In genomic region chr6:26233608-26234420, GRCh38 we compare ENCODE assay signal across 8 cellular contexts.
DNase-seq lines count a peak whose midpoint lies in the region; ATAC-seq and TF ChIP-seq lines count a peak whose summit lies in the region.

No MANE protein-coding gene starts in this region.

- peaks cover 7% of the 10 kb centered on the region for H3K4me1 Mint-ChIP-seq in nephron

- H3K27ac Mint-ChIP-seq in nephron, result peak overlapping the region; percentile 86 to 95 (median 90)

- TF ChIP-seq CTCF in GM12865 (IDR thresholded peaks at IDR 0.05; ENCODE audit: insufficient read depth, low read depth, low read length, missing control alignments) (no peak), fibroblast of lung (conservative IDR thresholded peaks at IDR 0.05 in 1 of 2, IDR thresholded peaks at IDR 0.05 in 1 of 2; ENCODE audit: low read depth in 1 of 2, low read length in 2 of 2) (no peak), nephron (IDR thresholded peaks at IDR 0.05; ENCODE audit: unreplicated experiment in 3 of 3) (no peak), tibial artery (IDR thresholded peaks at IDR 0.05) (no peak)

- DNase-seq in GM12865 (ENCODE audit: low read depth) (peak; percentile 94), NCI-H748 treated with DMSO at 0.1 percent for 48 hours (lab: John Stamatoyannopoulos, UW) (peak; percentile 81), activated T-cell treated with anti-CD3 and anti-CD28 coated beads for 4 hours (peak; percentile 41), fibroblast of lung (ENCODE audit: low read depth in 2 of 2) (peak; percentile 69 to 70), tibial artery (peak in 1 of 2 donors; percentile 73), NCI-H524 treated with DMSO at 0.1 percent for 48 hours (lab: John Stamatoyannopoulos, UW) (no peak)

- H3K9me3 ChIP-seq in fibroblast of lung (ENCODE audit: control insufficient read depth, insufficient read depth, low read depth, low read length) (no peaks in the 10 kb centered on the region), tibial artery (no peaks in the 10 kb centered on the region)

- H3K9ac ChIP-seq in fibroblast of lung (ENCODE audit: insufficient read depth, low read length), result no peak overlapping the region

- ATAC-seq in HG02610 (IDR thresholded peaks at IDR 0.05; ENCODE audit: unreplicated experiment), result peak; percentile 37

- H4K20me1 ChIP-seq in fibroblast of lung (ENCODE audit: control insufficient read depth, extremely low read depth, insufficient read depth, low read length), result no peaks in the 10 kb centered on the region

- H3K4me3 ChIP-seq in GM12865 (ENCODE audit: low read depth, low read length) (peak overlapping the region; percentile 66), fibroblast of lung (replicated peaks in 1 of 4; ENCODE audit: control extremely low read depth in 1 of 4, insufficient read depth in 1 of 4, low read depth in 3 of 4, low read length in 4 of 4) (peak overlapping the region; percentile 50 to 83 (median 60)), tibial artery (peak overlapping the region; percentile 58 to 62)

- intact Hi-C loops in tibial artery (cut with DNase I; ENCODE audit: low total_unique reads), result no loop called here

- H3K4me1 ChIP-seq in fibroblast of lung (ENCODE audit: control insufficient read depth, extremely low read depth, insufficient read depth, low read length) (no peaks in the 10 kb centered on the region), tibial artery (peaks cover 0 to 16% (median 0%) of the 10 kb centered on the region in 4 donors)

- H3K79me2 ChIP-seq in fibroblast of lung (ENCODE audit: control insufficient read depth, insufficient read depth, low read length), result no peaks in the 10 kb centered on the region

- no peaks in the 10 kb centered on the region for H3K9me3 Mint-ChIP-seq in nephron

- no peaks in the 10 kb centered on the region for H3K27me3 ChIP-seq in fibroblast of lung (ENCODE audit: control insufficient read depth, insufficient read depth, low read length)
- H3K27me3 ChIP-seq in tibial artery, result peaks cover 0 to 7% of the 10 kb centered on the region in 2 donors

- H2AFZ ChIP-seq in fibroblast of lung (ENCODE audit: low read length), result peak overlapping the region; percentile 80

- H3K4me3 Mint-ChIP-seq in nephron, result peak overlapping the region; percentile 88 to 90 (median 90)

- H3K4me2 ChIP-seq in fibroblast of lung (ENCODE audit: extremely low read depth, insufficient read depth, low read length), result peak overlapping the region; percentile 97

- no peaks in the 10 kb centered on the region for H3K36me3 Mint-ChIP-seq in nephron (ENCODE audit: low read depth)

- H3K36me3 ChIP-seq in fibroblast of lung (ENCODE audit: control insufficient read depth, insufficient read depth, low read length) (no peaks in the 10 kb centered on the region), tibial artery (no peaks in the 10 kb centered on the region)

- H3K27me3 Mint-ChIP-seq in nephron (ENCODE audit: low read depth), result no peaks in the 10 kb centered on the region

- H3K27ac ChIP-seq in fibroblast of lung (ENCODE audit: insufficient read depth, low read length), result peak overlapping the region; percentile 58
- peak overlapping the region; percentile 70 to 74 for H3K27ac ChIP-seq in tibial artery
